21 cellular contexts compared by ENCODE assay signal in the genomic region with DNA sequence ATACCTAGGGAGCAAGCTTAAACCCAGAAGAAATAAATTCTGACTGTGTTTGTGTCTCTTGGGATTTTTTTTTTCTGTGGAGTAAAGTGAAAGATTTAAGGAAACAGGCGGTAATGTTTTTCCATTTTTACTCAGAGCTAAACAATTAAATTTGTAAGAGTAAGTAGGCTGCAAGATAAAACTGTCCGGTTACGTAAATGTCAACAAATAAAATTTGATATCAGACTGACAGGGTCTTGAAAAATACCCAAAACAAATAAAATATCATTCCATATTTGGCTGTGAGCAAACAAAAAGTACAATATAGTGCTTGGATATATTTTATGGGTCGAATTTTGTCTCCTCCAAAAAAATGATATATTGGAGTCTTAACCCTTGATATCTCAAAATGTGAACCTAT.
"Had no signal": no experiment of that assay in that cellular context is flagged by ENCODE, and none has a peak within 500 bp of the region (broad histone marks: within the 10 kb centered on the region; RNA-seq: fewer than 3 reads in every experiment).

No MANE protein-coding gene starts in this region.

- H3K9ac ChIP-seq: parathyroid adenoma had no signal

- H3K27ac Mint-ChIP-seq: endodermal cell; naive B cell; stimulated activated effector memory CD8-positive, alpha-beta T cell treated with anti-CD3 and anti-CD28 coated beads, Interleukin-12 subunit alpha, Interleukin-12 subunit beta, amount 100 ng/mL, for 72 hours; type B pancreatic cell had no signal

- H2AFZ ChIP-seq: hepatocyte, parathyroid adenoma had no signal

- H3K27ac ChIP-seq: foreskin keratinocyte, hepatocyte, parathyroid adenoma, prostate gland, right lobe of liver, suprapubic skin, thyroid gland, uterus had no signal

- H3K9me3 Mint-ChIP-seq: endodermal cell, nephron, type B pancreatic cell had no signal

- DNase-seq: dermis blood vessel endothelial cell; endodermal cell; erythroblast; left colon; mesendoderm; naive B cell; occipital lobe; right lobe of liver; stimulated activated CD4-positive, alpha-beta T cell treated with anti-CD3 and anti-CD28 coated beads, Interleukin-4, amount 100 ng/mL, for 1 hour; stimulated activated CD8-positive, alpha-beta memory T cell treated with anti-CD3 and anti-CD28 coated beads, Interleukin-4, amount 100 ng/mL, for 48 hours; stimulated activated naive CD8-positive, alpha-beta T cell treated with anti-CD3 and anti-CD28 coated beads, Interleukin-15, Interleukin-2, amounts not matched to agents 100 U/mL and 50 U/mL, for 24 hours; thyroid gland; uterus had no signal

- H3K4me3 Mint-ChIP-seq: endodermal cell; naive B cell; nephron; stimulated activated effector memory CD8-positive, alpha-beta T cell treated with anti-CD3 and anti-CD28 coated beads, Interleukin-12 subunit alpha, Interleukin-12 subunit beta, amount 100 ng/mL, for 72 hours; type B pancreatic cell had no signal

- H3K4me3 ChIP-seq: hepatocyte, prostate gland, right lobe of liver, suprapubic skin, thyroid gland, uterus had no signal

- H3K4me1 ChIP-seq: foreskin keratinocyte, parathyroid adenoma, prostate gland, right lobe of liver, suprapubic skin, thyroid gland, uterus had no signal

- ATAC-seq: left colon; right lobe of liver; stimulated activated effector memory CD8-positive, alpha-beta T cell treated with anti-CD3 and anti-CD28 coated beads, Interleukin-12 subunit alpha, Interleukin-12 subunit beta, amount 100 ng/mL, for 72 hours; stimulated activated naive CD8-positive, alpha-beta T cell treated with anti-CD3 and anti-CD28 coated beads, Interleukin-15, Interleukin-2, amounts not matched to agents 100 U/mL and 50 U/mL, for 24 hours had no signal

- H3K27me3 ChIP-seq: foreskin keratinocyte, hepatocyte, right lobe of liver, suprapubic skin, thyroid gland, uterus had no signal

- H3K27me3 Mint-ChIP-seq: naive B cell, type B pancreatic cell had no signal

- H3K4me2 ChIP-seq: hepatocyte had no signal

- H3K9me3 ChIP-seq: prostate gland, right lobe of liver, suprapubic skin, thyroid gland, uterus had no signal

- H3K36me3 ChIP-seq: prostate gland, right lobe of liver, suprapubic skin, thyroid gland, uterus had no signal

- H3K79me2 ChIP-seq: hepatocyte, parathyroid adenoma had no signal

- H3K4me1 Mint-ChIP-seq: endodermal cell; naive B cell; nephron; stimulated activated effector memory CD8-positive, alpha-beta T cell treated with anti-CD3 and anti-CD28 coated beads, Interleukin-12 subunit alpha, Interleukin-12 subunit beta, amount 100 ng/mL, for 72 hours had no signal

- H3K36me3 Mint-ChIP-seq: naive B cell; stimulated activated effector memory CD8-positive, alpha-beta T cell treated with anti-CD3 and anti-CD28 coated beads, Interleukin-12 subunit alpha, Interleukin-12 subunit beta, amount 100 ng/mL, for 72 hours; type B pancreatic cell had no signal
